Comparison of ENCODE assay signal across 9 cellular contexts in the genomic region with DNA sequence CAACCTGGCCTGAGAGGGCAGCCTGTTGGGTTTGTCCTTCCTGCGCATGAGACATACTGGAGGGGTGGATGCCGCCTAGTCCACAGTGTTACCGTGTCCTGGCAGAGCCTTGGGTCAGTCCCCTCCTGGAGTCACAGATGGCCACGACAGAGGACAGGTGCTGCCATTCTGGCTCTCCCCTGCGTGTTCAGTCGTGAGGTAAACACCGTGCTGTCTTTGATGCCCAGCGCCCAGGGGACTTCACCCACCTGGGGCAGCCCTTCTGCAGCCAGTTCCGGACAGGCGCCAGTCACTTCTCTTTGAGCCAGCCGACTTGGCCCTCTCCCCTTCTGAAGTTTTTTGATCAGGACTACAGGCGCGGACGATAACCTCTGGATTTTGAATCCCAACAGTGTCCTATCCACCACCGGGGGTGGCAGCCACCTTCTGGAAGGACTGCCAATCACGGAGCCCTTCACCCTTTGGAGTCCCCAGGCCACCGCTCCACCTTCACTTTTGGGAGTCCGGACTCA.
DNase-seq lines count a peak whose midpoint lies in the region; ATAC-seq and TF ChIP-seq lines count a peak whose summit lies in the region.
"Had no signal": no experiment of that assay in that cellular context is flagged by ENCODE, and none has a peak within 500 bp of the region (broad histone marks: within the 10 kb centered on the region; RNA-seq: fewer than 3 reads in every experiment).

No MANE protein-coding gene starts in this region.

- H2BK120ac ChIP-seq in mesenchymal stem cell (ENCODE audit: low read depth, low read length) = no peak overlapping the region

- peak overlapping the region in 1 of 2 experiments; percentile 63 for H3K18ac ChIP-seq in mesenchymal stem cell (ENCODE audit: low read depth in 1 of 2, low read length in 2 of 2)

- no peak overlapping the region for H4K91ac ChIP-seq in mesenchymal stem cell (ENCODE audit: low read length)

- DNase-seq in NCI-H69 (lab: John Stamatoyannopoulos, UW) = peak; percentile 77
- DNase-seq in mesenchymal stem cell = no peak
- DNase-seq in thoracic aorta (ENCODE audit: low spot score) = no peak
- DNase-seq in NCI-H187 treated with DMSO at 0.1 percent for 48 hours (lab: John Stamatoyannopoulos, UW) = no peak
- DNase-seq in activated effector memory CD4-positive, alpha-beta T cell treated with anti-CD3 and anti-CD28 coated beads, Interleukin-2, amount 50 U/mL, for 16 hours = no peak
- DNase-seq in midbrain (lab: John Stamatoyannopoulos, UW) = no peak
- no peak for DNase-seq in 8988T

- H3K23ac ChIP-seq in mesenchymal stem cell (ENCODE audit: low read length in 2 of 2) = peak overlapping the region in 1 of 2 experiments; percentile 61

- no peak overlapping the region for H4K8ac ChIP-seq in mesenchymal stem cell (ENCODE audit: low read length)

- H2BK15ac ChIP-seq in mesenchymal stem cell (ENCODE audit: low read depth, poor library complexity, severe bottlenecking) = peak overlapping the region; percentile 49

- no peak overlapping the region for H2AK5ac ChIP-seq in mesenchymal stem cell (ENCODE audit: low read length, severe bottlenecking)

- H3K27ac ChIP-seq in duodenal mucosa (ENCODE audit: low read depth, low read length) (no peak overlapping the region), mesenchymal stem cell (ENCODE audit: low read length, poor library complexity, severe bottlenecking) (no peak overlapping the region), thoracic aorta (no peak overlapping the region)
- H3K27ac ChIP-seq: KMS-11 had no signal

- peak overlapping the region in 1 of 2 experiments; percentile 61 for H2BK12ac ChIP-seq in mesenchymal stem cell (ENCODE audit: low read length in 2 of 2)

- H3K4me1 ChIP-seq in duodenal mucosa (ENCODE audit: control insufficient read depth in 1 of 2, insufficient read depth in 2 of 2, low read length in 2 of 2) = peaks cover 7 to 16% of the 10 kb centered on the region in 2 donors
- peaks cover 13% of the 10 kb centered on the region for H3K4me1 ChIP-seq in mesenchymal stem cell (ENCODE audit: control insufficient read depth, insufficient read depth, low read depth, low read length)
- H3K4me1 ChIP-seq in thoracic aorta (ENCODE audit: control insufficient read depth in 1 of 2, low read depth in 2 of 2) = peaks cover 2 to 22% of the 10 kb centered on the region in 2 donors

- peak overlapping the region; percentile 100 for H3K4me2 ChIP-seq in mesenchymal stem cell (ENCODE audit: low read length, poor library complexity, severe bottlenecking)
- H3K4me2 ChIP-seq: KMS-11 had no signal

- H3K4me3 ChIP-seq in duodenal mucosa (ENCODE audit: low read depth in 1 of 2, low read length in 2 of 2) = peak overlapping the region; percentile 65 to 71
- peak overlapping the region; percentile 64 to 80 for H3K4me3 ChIP-seq in mesenchymal stem cell (ENCODE audit: insufficient read depth in 1 of 2, low read depth in 1 of 2, low read length in 2 of 2)
- H3K4me3 ChIP-seq in thoracic aorta = peak overlapping the region; percentile 85

- no peak for TF ChIP-seq CTCF in thoracic aorta (IDR thresholded peaks at IDR 0.05)

- peak overlapping the region in 1 of 2 experiments; percentile 46 for H3K14ac ChIP-seq in mesenchymal stem cell (ENCODE audit: low read length in 2 of 2)

- H3K27me3 ChIP-seq in duodenal mucosa (ENCODE audit: control insufficient read depth in 1 of 2, insufficient read depth in 2 of 2, low read length in 2 of 2) (peaks cover 12 to 26% of the 10 kb centered on the region in 2 donors), mesenchymal stem cell (ENCODE audit: control insufficient read depth in 1 of 2, insufficient read depth in 1 of 2, low read length in 2 of 2) (peaks cover 47 to 71% of the 10 kb centered on the region in 2 experiments), thoracic aorta (replicated peaks; ENCODE audit: insufficient read depth) (no peaks in the 10 kb centered on the region)

- H2AFZ ChIP-seq in mesenchymal stem cell (ENCODE audit: low read depth, low read length) = no peak overlapping the region

- H3K9me3 ChIP-seq in duodenal mucosa (ENCODE audit: control insufficient read depth in 1 of 2, low read length in 2 of 2) = no peaks in the 10 kb centered on the region
- H3K9me3 ChIP-seq in mesenchymal stem cell (ENCODE audit: control insufficient read depth, low read length) = no peaks in the 10 kb centered on the region
- H3K9me3 ChIP-seq in thoracic aorta = no peaks in the 10 kb centered on the region

- ATAC-seq in thoracic aorta (ENCODE audit: insufficient number of reproducible peaks, low FRiP score, low read depth) = no peak

- no peak overlapping the region for H3K9ac ChIP-seq in duodenal mucosa (ENCODE audit: low read depth in 1 of 2, low read length in 2 of 2)
- H3K9ac ChIP-seq in mesenchymal stem cell (ENCODE audit: low read length) = peak overlapping the region; percentile 54
- H3K9ac ChIP-seq: KMS-11 had no signal

- no peak overlapping the region for H3K4ac ChIP-seq in mesenchymal stem cell (ENCODE audit: low read depth in 1 of 2, low read length in 2 of 2)

- H3K79me1 ChIP-seq in mesenchymal stem cell (replicated peaks; ENCODE audit: low read length, poor library complexity, severe bottlenecking) = no peaks in the 10 kb centered on the region

- 35% methylated on average over 18 of the region's 18 CpGs for WGBS in mesenchymal stem cell

- no peak overlapping the region for H2BK5ac ChIP-seq in mesenchymal stem cell (ENCODE audit: low read depth, low read length, poor library complexity, severe bottlenecking)

- H3K36me3 ChIP-seq in duodenal mucosa (ENCODE audit: control insufficient read depth in 1 of 2, insufficient read depth in 2 of 2, low read length in 2 of 2) (no peaks in the 10 kb centered on the region), mesenchymal stem cell (ENCODE audit: control insufficient read depth in 1 of 2, insufficient read depth in 2 of 2, low read depth in 1 of 2, low read length in 2 of 2) (no peaks in the 10 kb centered on the region), thoracic aorta (no peaks in the 10 kb centered on the region)
